ENCODE assay signal across 8 cellular contexts in genomic region chr3:122793568-122794416, GRCh38. TPM values are rescaled to one million over a fixed set of nuclear protein-coding genes. Genes with fewer than 3 reads are reported as not detected.
DNase-seq lines count a peak whose midpoint lies in the region; ATAC-seq and TF ChIP-seq lines count a peak whose summit lies in the region.

Gene HSPBAP1, minus strand, starts transcription at chr3:122793831. Its CDS starts 151 bp downstream, at chr3:122793680.

- H3K79me2 ChIP-seq in Karpas-422 (ENCODE audit: low read length) = peaks cover 58% of the 10 kb centered on the region

- no peaks in the 10 kb centered on the region for H3K27me3 Mint-ChIP-seq in activated T-cell treated with anti-CD3 and anti-CD28 coated beads, Interleukin-2, amount 50 U/mL, for 72 hours (ENCODE audit: low read depth)

- peak within 1 kb of the TSS; percentile 72 for H3K27ac ChIP-seq in Karpas-422 (ENCODE audit: low read length)
- peak within 1 kb of the TSS; percentile 99 for H3K27ac ChIP-seq in neutrophil
- peak within 1 kb of the TSS; percentile 97 for H3K27ac ChIP-seq in suprapubic skin

- under 1% methylated on average over 38 of the region's 46 CpGs for WGBS in suprapubic skin

- no peak for TF ChIP-seq CTCF in fibroblast of villous mesenchyme (IDR thresholded peaks at IDR 0.05; ENCODE audit: insufficient read depth, low read depth, low read length)
- TF ChIP-seq CTCF in neutrophil (IDR thresholded peaks at IDR 0.05) = no peak
- TF ChIP-seq CTCF in suprapubic skin (IDR thresholded peaks at IDR 0.05) = no peak

- no peaks in the 10 kb centered on the region for H3K36me3 Mint-ChIP-seq in activated T-cell treated with anti-CD3 and anti-CD28 coated beads, Interleukin-2, amount 50 U/mL, for 72 hours (ENCODE audit: insufficient read depth in 2 of 2)

- peak within 1 kb of the TSS; percentile 84 for H2AFZ ChIP-seq in Karpas-422 (ENCODE audit: low read length)

- peak within 1 kb of the TSS in 1 of 2 donors; percentile 85 for H3K4me3 Mint-ChIP-seq in activated T-cell treated with anti-CD3 and anti-CD28 coated beads, Interleukin-2, amount 50 U/mL, for 72 hours

- peak within 1 kb of the TSS; percentile 77 for H3K9ac ChIP-seq in Karpas-422 (ENCODE audit: low read length)

- H3K4me3 ChIP-seq in Karpas-422 (ENCODE audit: low read length) (peak within 1 kb of the TSS; percentile 71), fibroblast of villous mesenchyme (ENCODE audit: low read depth, low read length) (peak within 1 kb of the TSS; percentile 82), neutrophil (ENCODE audit: low read depth in 1 of 2, low read length in 1 of 2) (peak within 1 kb of the TSS; percentile 79 to 83), suprapubic skin (peak within 1 kb of the TSS; percentile 90)

- H3K4me1 ChIP-seq in Karpas-422 (ENCODE audit: low read length) = peaks cover 48% of the 10 kb centered on the region
- peaks cover 63 to 75% of the 10 kb centered on the region in 2 experiments for H3K4me1 ChIP-seq in neutrophil (ENCODE audit: control insufficient read depth in 1 of 2, insufficient read depth in 1 of 2, low read depth in 1 of 2, low read length in 1 of 2)
- peaks cover 54% of the 10 kb centered on the region for H3K4me1 ChIP-seq in suprapubic skin

- DNase-seq in CMK (ENCODE audit: low read depth) (peak; percentile 85), Karpas-422 (peak; percentile 98), fibroblast of villous mesenchyme (ENCODE audit: low read depth) (peak; percentile 94), suprapubic skin (ENCODE audit: low spot score in 2 of 2) (peak; percentile 96 to 98), C1 segment of cervical spinal cord (lab: John Stamatoyannopoulos, UW) (no peak)
- peak; percentile 91 to 93 for DNase-seq in activated T-cell treated with anti-CD3 and anti-CD28 coated beads, Interleukin-2, amount 50 U/mL, for 72 hours

- H4K20me1 ChIP-seq in Karpas-422 (ENCODE audit: insufficient read depth, low read depth, low read length) = no peaks in the 10 kb centered on the region; the same call in 1 of the 2 replicates

- H3K9me3 ChIP-seq in Karpas-422 (ENCODE audit: low read length) (no peaks in the 10 kb centered on the region), neutrophil (no peaks in the 10 kb centered on the region), suprapubic skin (no peaks in the 10 kb centered on the region)

- H3K9me2 ChIP-seq in Karpas-422 (replicated peaks; ENCODE audit: insufficient read depth, low read length) = no peaks in the 10 kb centered on the region

- peak within 1 kb of the TSS; percentile 92 for H3K27ac Mint-ChIP-seq in activated T-cell treated with anti-CD3 and anti-CD28 coated beads, Interleukin-2, amount 50 U/mL, for 72 hours

- peak; percentile 57 for ATAC-seq in GM21619 (IDR thresholded peaks at IDR 0.05; ENCODE audit: unreplicated experiment)
- ATAC-seq in activated T-cell treated with anti-CD3 and anti-CD28 coated beads, Interleukin-2, amount 50 U/mL, for 72 hours (replicated peaks in 1 of 2) = peak; percentile 71 to 72

- no peak for TF ChIP-seq POLR2A in suprapubic skin (IDR thresholded peaks at IDR 0.05)

- no peak for TF ChIP-seq EP300 in suprapubic skin (IDR thresholded peaks at IDR 0.05)

- H3K4me1 Mint-ChIP-seq in activated T-cell treated with anti-CD3 and anti-CD28 coated beads, Interleukin-2, amount 50 U/mL, for 72 hours (ENCODE audit: low read depth) = peaks cover 28% of the 10 kb centered on the region

- H3K27me3 ChIP-seq in Karpas-422 (ENCODE audit: low read length) (no peaks in the 10 kb centered on the region), neutrophil (no peaks in the 10 kb centered on the region), suprapubic skin (no peaks in the 10 kb centered on the region)

- 0 out of 2 replicates have a peak, but pooled peaks cover 4% of the 10 kb centered on the region for H3K36me3 ChIP-seq in Karpas-422 (ENCODE audit: insufficient read depth, low read length)
- no peaks in the 10 kb centered on the region for H3K36me3 ChIP-seq in neutrophil
- no peaks in the 10 kb centered on the region for H3K36me3 ChIP-seq in suprapubic skin

- H3K9me3 Mint-ChIP-seq in activated T-cell treated with anti-CD3 and anti-CD28 coated beads, Interleukin-2, amount 50 U/mL, for 72 hours = no peaks in the 10 kb centered on the region

- peak within 1 kb of the TSS; percentile 97 for H3K4me2 ChIP-seq in Karpas-422 (ENCODE audit: low read depth, low read length, poor library complexity, severe bottlenecking)

RNA-seq across cellular contexts. Expression of gene HSPBAP1, which starts in this region (rescaled TPM):
- 16.4 and 28.2 TPM in 2 replicates for total RNA-seq in Karpas-422 (2014; rRNA removed; shearing (Covaris generic); ENCODE audit: low replicate concordance)
- total RNA-seq in activated T-cell treated with anti-CD3 and anti-CD28 coated beads, Interleukin-2, amount 50 U/mL, for 72 hours = 1 to 10 TPM; 8.2 to 9.3 TPM
- 6.0 and 6.4 TPM in 2 replicates for total RNA-seq in fibroblast of villous mesenchyme
- total RNA-seq in suprapubic skin = 10 to 100 TPM in 3 of 4 donors, 1 to 10 TPM in 1; 8.8 to 32.8 (median 15.7) TPM

Comparison
In these comparisons a context has a peak if more than half of its experiments do, and no peak if none do; other contexts are left out.
1. DNase-seq: peak in CMK (single experiment), Karpas-422 (single experiment), activated T-cell treated with anti-CD3 and anti-CD28 coated beads, Interleukin-2, amount 50 U/mL, for 72 hours (2 of 2), fibroblast of villous mesenchyme (single experiment) and suprapubic skin (2 of 2); none in C1 segment of cervical spinal cord (0 of 14).
2. Peak in every context shown above with its lines, with median percentiles within 50 percentile points of each other: H3K27ac ChIP-seq and H3K4me3 ChIP-seq.